In genomic region chr16:68493412-68494070, GRCh38 we compare ENCODE assay signal across 22 cellular contexts. TPM values are rescaled to one million over a fixed set of nuclear protein-coding genes. Genes with fewer than 3 reads are reported as not detected.
DNase-seq lines count a peak whose midpoint lies in the region; TF ChIP-seq lines count a peak whose summit lies in the region.
"Had no signal": no experiment of that assay in that cellular context is flagged by ENCODE, and none has a peak within 500 bp of the region (broad histone marks: within the 10 kb centered on the region; RNA-seq: fewer than 3 reads in every experiment).

No MANE protein-coding gene starts in this region.

- no peaks in the 10 kb centered on the region for H3K79me2 ChIP-seq in OCI-LY7 (ENCODE audit: insufficient read depth, low read depth, low read length)

- no peak overlapping the region for H2AFZ ChIP-seq in OCI-LY7 (ENCODE audit: low read length)
- H2AFZ ChIP-seq: PC-9 had no signal

- CTCF ChIA-PET in activated CD4-positive, alpha-beta T cell treated with anti-CD3 and anti-CD28 coated beads, Interleukin-2, amount 10 ng/mL, durations not matched to agents 7 days and 5 days (lab: Charles Lee), result interaction anchor here (0.5 to 1.5 kb wide), 5 partner anchors 17 to 887 kb away, joined by 3 to 4 read pairs (median 3); no protein-coding TSS in a partner anchor
- CTCF ChIA-PET in OCI-LY7 (lab: Charles Lee; ENCODE audit: unreplicated experiment), result no interaction called here

- no peaks in the 10 kb centered on the region for H3K27me3 ChIP-seq in endodermal cell (ENCODE audit: control insufficient read depth, insufficient read depth, low read length, poor library complexity, severe bottlenecking)

- DNase-seq in activated CD4-positive, alpha-beta T cell treated with anti-CD3 and anti-CD28 coated beads, Interleukin-2, amount 10 ng/mL, durations not matched to agents 7 days and 5 days, result no peak
- DNase-seq in activated CD4-positive, alpha-beta T cell treated with anti-CD3 and anti-CD28 coated beads for 48 hours, result no peak
- no peak for DNase-seq in endodermal cell
- DNase-seq in posterior vena cava (ENCODE audit: low spot score), result peak; percentile 50
- no peak for DNase-seq in nucleus accumbens (lab: John Stamatoyannopoulos, UW)
- no peak for DNase-seq in cerebellum (ENCODE audit: low spot score)
- DNase-seq in OCI-LY7 (ENCODE audit: low spot score), result no peak
- no peak for DNase-seq in COLO668 (lab: John Stamatoyannopoulos, UW; ENCODE audit: unreplicated experiment)
- DNase-seq: DMS153, H7, Kasumi-1, NCI-H1436 treated with DMSO at 0.1 percent for 48 hours, NCI-H1930, NCI-H2107, NCI-H446, NCI-H524 treated with DMSO at 0.1 percent for 48 hours, NCI-H774, RPMI8226, SHP77 had no signal

- H3K9ac ChIP-seq in endodermal cell (ENCODE audit: extremely low read depth, low read length, poor library complexity, severe bottlenecking), result no peak overlapping the region

- no peak overlapping the region for H3K4me2 ChIP-seq in OCI-LY7 (ENCODE audit: low read length)
- H3K4me2 ChIP-seq: PC-9 had no signal

- H3K27ac Mint-ChIP-seq in activated CD4-positive, alpha-beta T cell treated with anti-CD3 and anti-CD28 coated beads, Interleukin-2, amount 10 ng/mL, durations not matched to agents 7 days and 5 days, result peak overlapping the region; percentile 73
- H3K27ac Mint-ChIP-seq in endodermal cell, result peak overlapping the region; percentile 58
- H3K27ac Mint-ChIP-seq: B cell had no signal

- H3K27me3 Mint-ChIP-seq in activated CD4-positive, alpha-beta T cell treated with anti-CD3 and anti-CD28 coated beads, Interleukin-2, amount 10 ng/mL, durations not matched to agents 7 days and 5 days, result peaks cover 3% of the 10 kb centered on the region
- H3K27me3 Mint-ChIP-seq in endodermal cell (ENCODE audit: insufficient read depth), result no peaks in the 10 kb centered on the region
- H3K27me3 Mint-ChIP-seq: B cell had no signal

- TF ChIP-seq CTCF in endodermal cell (conservative IDR thresholded peaks at IDR 0.05) (no peak), OCI-LY7 (conservative IDR thresholded peaks at IDR 0.05; ENCODE audit: low read length) (no peak)

- H3K9me2 ChIP-seq in OCI-LY7 (ENCODE audit: insufficient read depth, low read length), result no peaks in the 10 kb centered on the region

- H4K20me1 ChIP-seq in OCI-LY7 (ENCODE audit: insufficient read depth, low read length), result no peaks in the 10 kb centered on the region

- no peaks in the 10 kb centered on the region for H3K4me1 Mint-ChIP-seq in activated CD4-positive, alpha-beta T cell treated with anti-CD3 and anti-CD28 coated beads, Interleukin-2, amount 10 ng/mL, durations not matched to agents 7 days and 5 days
- peaks cover 23% of the 10 kb centered on the region for H3K4me1 Mint-ChIP-seq in endodermal cell

- H3K27ac ChIP-seq in endodermal cell (ENCODE audit: low read depth, low read length) (no peak overlapping the region), OCI-LY7 (ENCODE audit: low read depth, low read length, poor library complexity, severe bottlenecking) (no peak overlapping the region)
- H3K27ac ChIP-seq: 22Rv1, PC-9 had no signal

- POLR2A ChIA-PET in activated CD4-positive, alpha-beta T cell treated with anti-CD3 and anti-CD28 coated beads, Interleukin-2, amount 10 ng/mL, durations not matched to agents 7 days and 5 days (lab: Charles Lee), result no interaction called here
- POLR2A ChIA-PET in OCI-LY7 (lab: Charles Lee), result no interaction called here

- WGBS in endodermal cell (ENCODE audit: insufficient coverage in 1 of 2, insufficient read length in 1 of 2), 2 experiments, result 86 to 87% methylated on average over 5 of the region's 5 CpGs

- H3K36me3 Mint-ChIP-seq in activated CD4-positive, alpha-beta T cell treated with anti-CD3 and anti-CD28 coated beads, Interleukin-2, amount 10 ng/mL, durations not matched to agents 7 days and 5 days (ENCODE audit: low read depth), result no peaks in the 10 kb centered on the region
- no peaks in the 10 kb centered on the region for H3K36me3 Mint-ChIP-seq in endodermal cell (ENCODE audit: low read depth)

- H3K4me3 ChIP-seq in endodermal cell (ENCODE audit: low read length) (no peak overlapping the region), OCI-LY7 (ENCODE audit: low read depth, low read length, poor library complexity, severe bottlenecking) (no peak overlapping the region)
- H3K4me3 ChIP-seq: PC-9 had no signal

- peaks cover 10% of the 10 kb centered on the region for H3K4me1 ChIP-seq in endodermal cell (ENCODE audit: control insufficient read depth, insufficient read depth, low read length)
- H3K4me1 ChIP-seq in OCI-LY7 (ENCODE audit: insufficient read depth, low read length, poor library complexity, severe bottlenecking), result peaks cover 51% of the 10 kb centered on the region

- BruUV-seq in OCI-LY7 (replicated peaks; lab: Mats Ljungman, UMichigan), result no TSS peak

- no peaks in the 10 kb centered on the region for H3K9me3 Mint-ChIP-seq in activated CD4-positive, alpha-beta T cell treated with anti-CD3 and anti-CD28 coated beads, Interleukin-2, amount 10 ng/mL, durations not matched to agents 7 days and 5 days
- peaks cover 10% of the 10 kb centered on the region for H3K9me3 Mint-ChIP-seq in endodermal cell

- no peaks in the 10 kb centered on the region for H3K9me3 ChIP-seq in endodermal cell (ENCODE audit: control insufficient read depth, low read length)
- no peaks in the 10 kb centered on the region; the same call in 1 of the 2 replicates for H3K9me3 ChIP-seq in OCI-LY7 (ENCODE audit: low read length)

- H3K36me3 ChIP-seq in endodermal cell (ENCODE audit: control insufficient read depth, insufficient read depth, low read length), result no peaks in the 10 kb centered on the region
- peaks cover 15% of the 10 kb centered on the region; the same call in 1 of the 2 replicates for H3K36me3 ChIP-seq in OCI-LY7 (ENCODE audit: insufficient read depth, low read length)

- no peak overlapping the region for H3K4me3 Mint-ChIP-seq in activated CD4-positive, alpha-beta T cell treated with anti-CD3 and anti-CD28 coated beads, Interleukin-2, amount 10 ng/mL, durations not matched to agents 7 days and 5 days
- H3K4me3 Mint-ChIP-seq in endodermal cell, result no peak overlapping the region
- H3K4me3 Mint-ChIP-seq: B cell had no signal

- intact Hi-C loops in posterior vena cava (cut with DNase I) (no loop called here), OCI-LY7 (cut with micrococcal nuclease; ENCODE audit: unreplicated experiment) (loop anchor here (5.0 to 10.0 kb wide), 2 partner anchors 46 to 239 kb away; partner anchors contain the start of gene SMPD3)

RNA-seq across cellular contexts. Expression of gene SMPD3, which starts 45.2 kb away (rescaled TPM):
- total RNA-seq in activated CD4-positive, alpha-beta T cell treated with anti-CD3 and anti-CD28 coated beads, Interleukin-2, amount 10 ng/mL, durations not matched to agents 7 days and 5 days, result 1 to 10 TPM; 4.1 to 4.6 TPM
- total RNA-seq in endodermal cell (under 1 TPM in 1 of 2 donors, not detected in 1; 0.07 TPM), posterior vena cava (under 1 TPM; 0.19 to 0.23 TPM), cerebellum (40.6 TPM), OCI-LY7 (2022) (0.51 and 0.61 TPM in 2 replicates)
- 9.4 TPM for polyA plus RNA-seq in endodermal cell (2013, experiment 1 of 2)
- polyA plus RNA-seq in endodermal cell (2013, experiment 2 of 2), result 7.4 TPM
- 0.16 and 0.21 TPM in 2 replicates for total RNA-seq in OCI-LY7 (2014; rRNA removed; shearing (Covaris generic))

RNA-seq across cellular contexts. Expression of gene ZFP90, which starts 45.5 kb away (rescaled TPM):
- total RNA-seq in activated CD4-positive, alpha-beta T cell treated with anti-CD3 and anti-CD28 coated beads, Interleukin-2, amount 10 ng/mL, durations not matched to agents 7 days and 5 days, result 10 to 100 TPM; 36.0 to 37.8 TPM
- total RNA-seq in endodermal cell (10 to 100 TPM; 20.4 to 33.2 TPM), posterior vena cava (10 to 100 TPM; 17.9 to 18.1 TPM), cerebellum (87.6 TPM), OCI-LY7 (2022) (27.0 and 31.5 TPM in 2 replicates)
- polyA plus RNA-seq in endodermal cell (2013, experiment 1 of 2), result 51.7 TPM
- 41.3 TPM for polyA plus RNA-seq in endodermal cell (2013, experiment 2 of 2)
- total RNA-seq in OCI-LY7 (2014; rRNA removed; shearing (Covaris generic)), result 14.1 and 22.0 TPM in 2 replicates
